ENCODE assay signal across 2 cellular contexts in genomic region chr1:26950602-26951001, GRCh38.
A peak's percentile ranks its signal among the peaks of the same experiment; 100 is the strongest.
TF ChIP-seq lines count a peak whose summit lies in the region.

No MANE protein-coding gene starts in this region.

TF ChIP-seq in HCT116, 20 proteins besides CTCF, POLR2A, EP300 and RAD21:
- TF ChIP-seq ATF3 (IDR thresholded peaks at IDR 0.05) (no peak), FOSL1 (IDR thresholded peaks at IDR 0.05; ENCODE audit: low read depth) (no peak), EZH2phosphoT487 (IDR thresholded peaks at IDR 0.05; ENCODE audit: borderline replicate concordance) (no peak), TCF7L2 (IDR thresholded peaks at IDR 0.05; ENCODE audit: borderline replicate concordance, extremely low read depth, insufficient read depth, insufficient read length) (no peak), EGR1 (IDR thresholded peaks at IDR 0.05; ENCODE audit: low read depth) (no peak), CBX3 (IDR thresholded peaks at IDR 0.05; ENCODE audit: low read depth) (no peak), YY1 (IDR thresholded peaks at IDR 0.05; ENCODE audit: extremely low read depth, insufficient replicate concordance, low read depth, low read length) (no peak), SRF (IDR thresholded peaks at IDR 0.05; ENCODE audit: low read depth) (no peak), ZFX (IDR thresholded peaks at IDR 0.05) (no peak)

TF ChIP-seq in K562, 482 proteins besides CTCF, POLR2A, EP300 and RAD21 (continues in another document):
- TF ChIP-seq AFF1 (IDR thresholded peaks at IDR 0.05; ENCODE audit: low read depth in 1 of 2, partially characterized antibody in 2 of 2) (no peak), KLF1 (tag; IDR thresholded peaks at IDR 0.05) (no peak), ZBTB2 (IDR thresholded peaks at IDR 0.05) (no peak), PRMT5 (CRISPR knock-in tag; IDR thresholded peaks at IDR 0.05) (no peak), XRCC4 (IDR thresholded peaks at IDR 0.05; ENCODE audit: extremely low read depth, insufficient read depth, insufficient read length) (no peak), SREBF1 (IDR thresholded peaks at IDR 0.05; ENCODE audit: borderline replicate concordance, low read depth, low read length) (no peak), RREB1 (CRISPR knock-in tag; IDR thresholded peaks at IDR 0.05) (no peak), NR4A1 (CRISPR knock-in tag; IDR thresholded peaks at IDR 0.05) (no peak), NR4A1 (tag; IDR thresholded peaks at IDR 0.05) (no peak), ADNP (tag; IDR thresholded peaks at IDR 0.05) (no peak), ZNF551 (CRISPR knock-in tag; IDR thresholded peaks at IDR 0.05) (no peak), ZBTB17 (CRISPR knock-in tag; IDR thresholded peaks at IDR 0.05) (0 out of 2 replicates have a peak, but pooled peaks have one; percentile 44), NRF1 (conservative IDR thresholded peaks at IDR 0.05 in 1 of 2, IDR thresholded peaks at IDR 0.05 in 1 of 2) (peak; percentile 91 to 92), RBFOX2 (IDR thresholded peaks at IDR 0.05; ENCODE audit: low read depth, low read length) (no peak), HIVEP1 (CRISPR knock-in tag; IDR thresholded peaks at IDR 0.05) (no peak), WHSC1 (IDR thresholded peaks at IDR 0.05; ENCODE audit: low read length) (no peak), ATF3 (IDR thresholded peaks at IDR 0.05) (no peak), ATF3 (CRISPR knock-in tag; conservative IDR thresholded peaks at IDR 0.05) (no peak), USF2 (CRISPR knock-in tag; IDR thresholded peaks at IDR 0.05) (no peak), GABPB2 (CRISPR knock-in tag; conservative IDR thresholded peaks at IDR 0.05) (no peak), KLF10 (CRISPR knock-in tag; IDR thresholded peaks at IDR 0.05) (no peak), ZNF12 (CRISPR knock-in tag; IDR thresholded peaks at IDR 0.05) (no peak), ZKSCAN1 (IDR thresholded peaks at IDR 0.05; ENCODE audit: low read depth, low read length) (no peak), ATF2 (CRISPR knock-in tag; IDR thresholded peaks at IDR 0.05) (no peak), PTTG1 (tag; IDR thresholded peaks at IDR 0.05; ENCODE audit: low read depth) (no peak), SETDB1 (IDR thresholded peaks at IDR 0.05; ENCODE audit: low read length) (no peak), GABPB1 (CRISPR knock-in tag; IDR thresholded peaks at IDR 0.05) (no peak), KLF6 (CRISPR knock-in tag; IDR thresholded peaks at IDR 0.05; ENCODE audit: borderline replicate concordance) (no peak), ELF4 (CRISPR knock-in tag; IDR thresholded peaks at IDR 0.05) (no peak), TEAD2 (tag; IDR thresholded peaks at IDR 0.05) (no peak), ZNF518B (CRISPR knock-in tag; IDR thresholded peaks at IDR 0.05) (no peak), RUNX1 (IDR thresholded peaks at IDR 0.05; ENCODE audit: low read depth) (no peak), ZFP1 (CRISPR knock-in tag; IDR thresholded peaks at IDR 0.05) (no peak), ZFP91 (CRISPR knock-in tag; IDR thresholded peaks at IDR 0.05) (no peak), SMAD1 (IDR thresholded peaks at IDR 0.05; ENCODE audit: low read depth, low read length, partially characterized antibody) (no peak), NUFIP1 (IDR thresholded peaks at IDR 0.05; ENCODE audit: partially characterized antibody) (no peak), ARID3B (CRISPR knock-in tag; IDR thresholded peaks at IDR 0.05; ENCODE audit: borderline replicate concordance) (no peak)
